19 cellular contexts compared by ENCODE assay signal in genomic region chr4:78545275-78546246, GRCh38. TPM values are rescaled to one million over a fixed set of nuclear protein-coding genes. Genes with fewer than 3 reads are reported as not detected.
DNase-seq lines count a peak whose midpoint lies in the region; ATAC-seq and TF ChIP-seq lines count a peak whose summit lies in the region.
"Had no signal": no experiment of that assay in that cellular context is flagged by ENCODE, and none has a peak within 500 bp of the region (broad histone marks: within the 10 kb centered on the region; RNA-seq: fewer than 3 reads in every experiment).

No MANE protein-coding gene starts in this region.

- H3K9me2 ChIP-seq in HCT116 (ENCODE audit: insufficient read depth), result no peaks in the 10 kb centered on the region

- no peak for TF ChIP-seq RAD21 in HCT116 (IDR thresholded peaks at IDR 0.05; ENCODE audit: low read depth)

- no peak overlapping the region for H3K27ac Mint-ChIP-seq in activated CD4-positive, alpha-beta T cell treated with anti-CD3 and anti-CD28 coated beads, Interleukin-2, amount 10 ng/mL, durations not matched to agents 24 days and 14 days

- intact Hi-C loops in HCT116 (cut with micrococcal nuclease), result no loop called here
- intact Hi-C loops in body of pancreas (cut with DNase I), result no loop called here
- intact Hi-C loops in left ventricle myocardium inferior (cut with micrococcal nuclease), result no loop called here
- intact Hi-C loops in activated CD4-positive, alpha-beta T cell treated with anti-CD3 and anti-CD28 coated beads, Interleukin-2, amount 10 ng/mL, durations not matched to agents 24 days and 14 days (cut with micrococcal nuclease), result no loop called here

- H3K27me3 ChIP-seq in HCT116 (ENCODE audit: insufficient read depth, low read length), result no peaks in the 10 kb centered on the region
- no peaks in the 10 kb centered on the region for H3K27me3 ChIP-seq in body of pancreas
- no peaks in the 10 kb centered on the region for H3K27me3 ChIP-seq in left ventricle myocardium inferior (ENCODE audit: low read depth)
- H3K27me3 ChIP-seq: left lung, Peyer's patch, suprapubic skin had no signal

- TSS peak; percentile 13 for BruUV-seq in HCT116 (replicated peaks; lab: Mats Ljungman, UMichigan)

- no peaks in the 10 kb centered on the region for H4K20me1 ChIP-seq in HCT116 (ENCODE audit: insufficient read depth)

- H3K27me3 Mint-ChIP-seq in activated CD4-positive, alpha-beta T cell treated with anti-CD3 and anti-CD28 coated beads, Interleukin-2, amount 10 ng/mL, durations not matched to agents 24 days and 14 days, result peaks cover 38% of the 10 kb centered on the region

- no peak for TF ChIP-seq CTCF in HCT116 (IDR thresholded peaks at IDR 0.05 in 2 of 3, conservative IDR thresholded peaks at IDR 0.05 in 1 of 3; ENCODE audit: borderline replicate concordance in 1 of 3, insufficient read depth in 1 of 3, low read depth in 2 of 3, low read length in 2 of 3)
- no peak for TF ChIP-seq CTCF in body of pancreas (IDR thresholded peaks at IDR 0.05)
- TF ChIP-seq CTCF in left ventricle myocardium inferior (IDR thresholded peaks at IDR 0.05; ENCODE audit: borderline replicate concordance), result no peak

- no peaks in the 10 kb centered on the region for H3K4me1 Mint-ChIP-seq in activated CD4-positive, alpha-beta T cell treated with anti-CD3 and anti-CD28 coated beads, Interleukin-2, amount 10 ng/mL, durations not matched to agents 24 days and 14 days

- H3K4me2 ChIP-seq in HCT116 (ENCODE audit: low read length), result peak overlapping the region; percentile 64

- no peak overlapping the region for H3K4me3 Mint-ChIP-seq in activated CD4-positive, alpha-beta T cell treated with anti-CD3 and anti-CD28 coated beads, Interleukin-2, amount 10 ng/mL, durations not matched to agents 24 days and 14 days

- H2AFZ ChIP-seq in HCT116 (ENCODE audit: low read depth, low read length, poor library complexity, severe bottlenecking), result no peak overlapping the region
- H2AFZ ChIP-seq: parathyroid adenoma had no signal

- DNase-seq in HCT116 (ENCODE audit: low read depth, low spot score) (no peak), body of pancreas (peak in 1 of 4 donors; percentile 37), left ventricle myocardium inferior (peak; percentile 19), stromal cell of bone marrow (ENCODE audit: low read depth) (peak; percentile 40), NAMALWA (ENCODE audit: low spot score) (no peak)
- no peak for DNase-seq in activated CD4-positive, alpha-beta T cell treated with anti-CD3 and anti-CD28 coated beads, Interleukin-2, amount 10 ng/mL, durations not matched to agents 24 days and 14 days
- DNase-seq: activated CD4-positive, alpha-beta T cell treated with anti-CD3 and anti-CD28 coated beads, Interleukin-2, amount 50 U/mL, for 1 hour; activated naive CD4-positive, alpha-beta T cell treated with Interleukin-2 at 50 U/mL for 16 hours; left lung; NCI-H146; NCI-H2227 treated with DMSO at 0.1 percent for 48 hours; Peyer's patch; small intestine; stimulated activated CD4-positive, alpha-beta T cell treated with anti-CD3 and anti-CD28 coated beads, Interleukin-4, amount 100 ng/mL, for 4 hours had no signal

- H3K9ac ChIP-seq in HCT116 (ENCODE audit: low read length), result peak overlapping the region; percentile 56
- H3K9ac ChIP-seq: parathyroid adenoma had no signal

- ATAC-seq in HCT116 (peak; percentile 61), body of pancreas (peak; percentile 90), GM18868 (IDR thresholded peaks at IDR 0.05; ENCODE audit: unreplicated experiment) (no peak)
- ATAC-seq: left lung had no signal

- POLR2A ChIA-PET in HCT116 (lab: Charles Lee), result interaction anchor here (1.0 to 1.2 kb wide), 2 partner anchors 15 kb away, joined by 3 read pairs; no protein-coding TSS in a partner anchor

- no peaks in the 10 kb centered on the region for H3K9me3 Mint-ChIP-seq in activated CD4-positive, alpha-beta T cell treated with anti-CD3 and anti-CD28 coated beads, Interleukin-2, amount 10 ng/mL, durations not matched to agents 24 days and 14 days

- WGBS in body of pancreas, 2 donors, result 65 to 73% methylated on average over 5 of the region's 5 CpGs

- TF ChIP-seq POLR2A in HCT116 (IDR thresholded peaks at IDR 0.05; ENCODE audit: borderline replicate concordance, extremely low read depth, insufficient read depth, insufficient read length) (no peak), body of pancreas (IDR thresholded peaks at IDR 0.05) (peak in 1 of 3 donors; percentile 12)

- no peaks in the 10 kb centered on the region for H3K9me3 ChIP-seq in HCT116 (ENCODE audit: control insufficient read depth in 1 of 2, insufficient read depth in 1 of 2, low read depth in 1 of 2, low read length in 2 of 2)
- H3K9me3 ChIP-seq in body of pancreas, result no peaks in the 10 kb centered on the region
- no peaks in the 10 kb centered on the region for H3K9me3 ChIP-seq in left ventricle myocardium inferior (replicated peaks)
- H3K9me3 ChIP-seq: left lung, Peyer's patch, suprapubic skin had no signal

- H3K79me2 ChIP-seq in HCT116 (ENCODE audit: insufficient read depth, low read length), result no peaks in the 10 kb centered on the region
- H3K79me2 ChIP-seq: parathyroid adenoma had no signal

- RAD21 ChIA-PET in HCT116 (lab: Charles Lee; ENCODE audit: low non-redundant PET in 1 of 2, low total read pairs in 2 of 2, uncharacterized antibody in 2 of 2, unreplicated experiment in 2 of 2), result no interaction called here

- no peaks in the 10 kb centered on the region for H3K36me3 Mint-ChIP-seq in activated CD4-positive, alpha-beta T cell treated with anti-CD3 and anti-CD28 coated beads, Interleukin-2, amount 10 ng/mL, durations not matched to agents 24 days and 14 days (ENCODE audit: low read depth)

- CTCF ChIA-PET in HCT116 (lab: Charles Lee), result interaction anchor here (1.7 kb wide), 1 partner anchor 551 kb away, joined by 4 read pairs; no protein-coding TSS in a partner anchor

- H3K4me1 ChIP-seq in HCT116 (ENCODE audit: control insufficient read depth in 1 of 2, insufficient read depth in 2 of 2, low read length in 2 of 2) (peaks cover 49 to 59% of the 10 kb centered on the region in 2 experiments), body of pancreas (peaks cover 32% of the 10 kb centered on the region), left ventricle myocardium inferior (peaks cover 13% of the 10 kb centered on the region)
- H3K4me1 ChIP-seq: parathyroid adenoma, Peyer's patch, suprapubic skin had no signal

- H3K27ac ChIP-seq in HCT116 (ENCODE audit: low read depth, low read length), result peak overlapping the region; percentile 80; the same call in 1 of the 2 replicates
- H3K27ac ChIP-seq in body of pancreas, result peak overlapping the region; percentile 0 to 64 (median 48)
- peak overlapping the region; percentile 35 for H3K27ac ChIP-seq in left ventricle myocardium inferior (replicated peaks)
- H3K27ac ChIP-seq: C4-2B, left lung, parathyroid adenoma, Peyer's patch, suprapubic skin had no signal

- H3K36me3 ChIP-seq in HCT116 (ENCODE audit: control insufficient read depth in 1 of 2, insufficient read depth in 2 of 2, low read length in 2 of 2) (peaks cover 0 to 2% of the 10 kb centered on the region in 2 experiments; a peak in 1 of 4 replicates), body of pancreas (replicated peaks in 1 of 2; ENCODE audit: insufficient read depth in 1 of 2, low read depth in 2 of 2) (no peaks in the 10 kb centered on the region), left ventricle myocardium inferior (no peaks in the 10 kb centered on the region)
- H3K36me3 ChIP-seq: left lung, Peyer's patch, suprapubic skin had no signal

- H3K4me3 ChIP-seq in HCT116 (replicated peaks in 1 of 2; ENCODE audit: low read depth in 1 of 2, low read length in 2 of 2), result no peak overlapping the region
- H3K4me3 ChIP-seq in body of pancreas, result no peak overlapping the region
- H3K4me3 ChIP-seq in left ventricle myocardium inferior, result no peak overlapping the region
- H3K4me3 ChIP-seq: coronary artery, left lung, Peyer's patch, suprapubic skin had no signal

TF ChIP-seq in HCT116, 20 proteins besides CTCF, POLR2A, EP300 and RAD21:
- TF ChIP-seq CBX3 (IDR thresholded peaks at IDR 0.05; ENCODE audit: low read depth) (0 out of 2 replicates have a peak, but pooled peaks have one; percentile 28), JUND (IDR thresholded peaks at IDR 0.05) (peak; percentile 45), FOSL1 (IDR thresholded peaks at IDR 0.05; ENCODE audit: low read depth) (peak; percentile 28; the same call in 1 of the 2 replicates), ZFX (IDR thresholded peaks at IDR 0.05) (no peak)

RNA-seq across cellular contexts. Expression of gene ANXA3, which starts 6.0 kb away (rescaled TPM):
- total RNA-seq in HCT116 (2021; ENCODE audit: unreplicated experiment) (158 TPM), body of pancreas (10 to 100 TPM; 35.9 to 65.1 TPM), left ventricle myocardium inferior (34.5 TPM)
- 112 and 134 TPM in 2 replicates for polyA plus RNA-seq in HCT116 (2012)
- 1.9 TPM in 2 replicates for total RNA-seq in activated CD4-positive, alpha-beta T cell treated with anti-CD3 and anti-CD28 coated beads, Interleukin-2, amount 10 ng/mL, durations not matched to agents 24 days and 14 days

Comparison
In these comparisons a context has a peak if more than half of its experiments do, and no peak if none do; other contexts are left out.
1. DNase-seq: peak in left ventricle myocardium inferior (single experiment) and stromal cell of bone marrow (single experiment); none in HCT116 (single experiment), NAMALWA (single experiment) and activated CD4-positive, alpha-beta T cell treated with anti-CD3 and anti-CD28 coated beads, Interleukin-2, amount 10 ng/mL, durations not matched to agents 24 days and 14 days (single experiment).
2. RNA of gene ANXA3, which starts 6.0 kb away (total RNA-seq): 158 TPM in HCT116 (single experiment), 35.9 to 65.1 TPM in body of pancreas and 34.5 TPM in left ventricle myocardium inferior (single experiment); 1.9 TPM in activated CD4-positive, alpha-beta T cell treated with anti-CD3 and anti-CD28 coated beads, Interleukin-2, amount 10 ng/mL, durations not matched to agents 24 days and 14 days; every median in the first group is over 10 times any median in the second.
3. Peak in every context shown above with its lines, with median percentiles within 50 percentile points of each other: H3K27ac ChIP-seq.